ENCODE assay signal across 10 cellular contexts in the genomic region with DNA sequence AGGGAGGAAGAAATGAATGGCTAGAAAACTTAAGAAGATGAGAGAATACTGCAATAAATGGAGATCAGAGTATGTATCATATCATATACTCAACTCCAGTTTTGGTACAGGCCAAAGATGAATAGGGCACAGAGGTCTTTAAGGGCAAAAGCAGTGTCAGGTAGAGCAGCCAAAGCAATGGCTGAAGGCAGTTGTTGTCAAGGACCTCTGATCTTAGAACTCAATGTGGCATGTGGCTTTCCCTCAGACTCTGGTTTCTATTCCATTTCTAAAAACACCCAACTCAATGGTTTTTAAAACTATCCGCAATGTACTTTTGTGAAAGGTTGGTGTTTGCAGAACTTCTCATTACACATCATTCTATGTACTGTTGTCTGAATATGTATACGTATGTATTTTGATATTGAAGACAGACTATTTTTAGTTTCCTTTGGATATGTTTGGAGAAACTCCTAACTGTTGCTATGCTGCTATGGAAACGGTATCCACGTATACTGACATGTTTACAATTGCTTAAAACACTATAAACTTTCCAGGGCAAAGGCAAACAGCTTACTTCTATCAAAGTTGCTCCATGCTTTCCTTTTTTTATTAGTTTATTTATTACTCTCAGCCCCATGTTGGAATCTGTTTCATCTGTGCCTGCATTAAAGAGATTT. TPM values are rescaled to one million over a fixed set of nuclear protein-coding genes. Genes with fewer than 3 reads are reported as not detected.
DNase-seq lines count a peak whose midpoint lies in the region; ATAC-seq and TF ChIP-seq lines count a peak whose summit lies in the region.
"Had no signal": no experiment of that assay in that cellular context is flagged by ENCODE, and none has a peak within 500 bp of the region (broad histone marks: within the 10 kb centered on the region; RNA-seq: fewer than 3 reads in every experiment).

No MANE protein-coding gene starts in this region.

- no peak overlapping the region for H3K9ac ChIP-seq in liver (ENCODE audit: low read depth in 1 of 2, low read length in 2 of 2)

- WGBS in liver: 64% methylated on average over 4 of the region's 4 CpGs

- no peaks in the 10 kb centered on the region for H3K27me3 ChIP-seq in liver (ENCODE audit: control insufficient read depth in 4 of 4, insufficient read depth in 4 of 4, low read length in 3 of 4)
- H3K27me3 ChIP-seq: gastrocnemius medialis had no signal

- peak; percentile 40 for DNase-seq in AG09319 (ENCODE audit: extremely low read depth, low read depth)
- peak; percentile 96 for DNase-seq in HT-29 (ENCODE audit: low spot score)
- DNase-seq in choroid plexus epithelial cell (ENCODE audit: low read depth): peak; percentile 74
- DNase-seq in amygdala (lab: John Stamatoyannopoulos, UW): no peak
- DNase-seq in SKM-1 (lab: John Stamatoyannopoulos, UW; ENCODE audit: unreplicated experiment): no peak
- DNase-seq: activated B cell treated with CpG ODN at 0.5 μM for 24 hours, gastrocnemius medialis had no signal

- no peaks in the 10 kb centered on the region for H3K4me1 ChIP-seq in liver (ENCODE audit: control insufficient read depth in 4 of 4, insufficient read depth in 4 of 4, low read length in 3 of 4)

- H3K27ac ChIP-seq in liver (ENCODE audit: low read depth in 1 of 2, low read length in 2 of 2): no peak overlapping the region

- no peaks in the 10 kb centered on the region for H3K9me3 ChIP-seq in liver (ENCODE audit: control insufficient read depth in 4 of 4, low read length in 3 of 4)
- H3K9me3 ChIP-seq: gastrocnemius medialis had no signal

- no peak for ATAC-seq in HG02981 (IDR thresholded peaks at IDR 0.05; ENCODE audit: unreplicated experiment)
- no peak; the same call in 2 of the 3 replicates for ATAC-seq in SK-N-SH treated with all-trans-retinoic acid at 6 μM for 48 hours
- ATAC-seq: gastrocnemius medialis had no signal

- H3K4me3 ChIP-seq in choroid plexus epithelial cell (ENCODE audit: low read depth, low read length) (no peak overlapping the region), liver (ENCODE audit: low read depth in 1 of 3, low read length in 3 of 3) (no peak overlapping the region)
- H3K4me3 ChIP-seq: gastrocnemius medialis had no signal

- no peaks in the 10 kb centered on the region for H3K36me3 ChIP-seq in liver (ENCODE audit: control insufficient read depth in 4 of 4, insufficient read depth in 3 of 4, low read depth in 1 of 4, low read length in 3 of 4)
- H3K36me3 ChIP-seq: gastrocnemius medialis had no signal

- TF ChIP-seq CTCF in AG09319 (IDR thresholded peaks at IDR 0.05; ENCODE audit: low read depth, low read length) (no peak), choroid plexus epithelial cell (conservative IDR thresholded peaks at IDR 0.05; ENCODE audit: low read depth, low read length) (no peak), liver (IDR thresholded peaks at IDR 0.05; ENCODE audit: low read depth, low read length, missing input control) (no peak)

- no peak for TF ChIP-seq RAD21 in liver (IDR thresholded peaks at IDR 0.05)

TF ChIP-seq in liver, 16 proteins besides CTCF, POLR2A, EP300 and RAD21:
- TF ChIP-seq HNF4G (IDR thresholded peaks at IDR 0.05) (no peak), NR2F2 (IDR thresholded peaks at IDR 0.05) (peak; percentile 34), FOXA2 (IDR thresholded peaks at IDR 0.05) (no peak)

TF ChIP-seq in SK-N-SH treated with all-trans-retinoic acid at 6 μM for 48 hours, 23 proteins besides CTCF, POLR2A, EP300 and RAD21:
- TF ChIP-seq ZNF565 (CRISPR knock-in tag; conservative IDR thresholded peaks at IDR 0.05; ENCODE audit: low read depth) (no peak), TOX (CRISPR knock-in tag; IDR thresholded peaks at IDR 0.05; ENCODE audit: borderline replicate concordance) (no peak), PPARA (CRISPR knock-in tag; IDR thresholded peaks at IDR 0.05; ENCODE audit: borderline replicate concordance) (no peak), ESRRG (CRISPR knock-in tag; IDR thresholded peaks at IDR 0.05) (no peak), ZFP30 (CRISPR knock-in tag; IDR thresholded peaks at IDR 0.05) (no peak), ZFP3 (CRISPR knock-in tag; IDR thresholded peaks at IDR 0.05) (no peak), CSDC2 (CRISPR knock-in tag; IDR thresholded peaks at IDR 0.05) (no peak)
- TF ChIP-seq, protein P1, sequence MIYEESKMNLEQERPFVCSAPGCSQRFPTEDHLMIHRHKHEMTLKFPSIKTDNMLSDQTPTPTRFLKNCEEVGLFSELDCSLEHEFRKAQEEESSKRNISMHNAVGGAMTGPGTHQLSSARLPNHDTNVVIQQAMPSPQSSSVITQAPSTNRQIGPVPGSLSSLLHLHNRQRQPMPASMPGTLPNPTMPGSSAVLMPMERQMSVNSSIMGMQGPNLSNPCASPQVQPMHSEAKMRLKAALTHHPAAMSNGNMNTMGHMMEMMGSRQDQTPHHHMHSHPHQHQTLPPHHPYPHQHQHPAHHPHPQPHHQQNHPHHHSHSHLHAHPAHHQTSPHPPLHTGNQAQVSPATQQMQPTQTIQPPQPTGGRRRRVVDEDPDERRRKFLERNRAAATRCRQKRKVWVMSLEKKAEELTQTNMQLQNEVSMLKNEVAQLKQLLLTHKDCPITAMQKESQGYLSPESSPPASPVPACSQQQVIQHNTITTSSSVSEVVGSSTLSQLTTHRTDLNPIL (CRISPR knock-in tag; IDR thresholded peaks at IDR 0.05; ENCODE audit: low read depth): no peak
TF ChIP-seq in SK-N-SH treated with all-trans-retinoic acid at 6 μM for 48 hours: peak in this region for 0.

RNA-seq across cellular contexts. Expression of gene PELI1, which starts 58.1 kb away (rescaled TPM):
- 122 and 123 TPM in 2 replicates for total RNA-seq in HT-29 (2014; rRNA removed; shearing (Covaris generic))
- 10 to 100 TPM in 1 of 2 donors, 1 to 10 TPM in 1; 9.1 to 21.3 TPM for total RNA-seq in liver
- 1 to 10 TPM; 4.5 to 5.7 TPM for polyA plus RNA-seq in liver

Comparison
In these comparisons a context has a peak if more than half of its experiments do, and no peak if none do; other contexts are left out.
1. DNase-seq: peak in AG09319 (single experiment), HT-29 (single experiment) and choroid plexus epithelial cell (single experiment); none in amygdala (0 of 56) and SKM-1 (single experiment).